Comparison of ENCODE assay signal across 8 cellular contexts in genomic region chr4:16264798-16265197, GRCh38. TPM values are rescaled to one million over a fixed set of nuclear protein-coding genes. Genes with fewer than 3 reads are reported as not detected.
DNase-seq lines count a peak whose midpoint lies in the region; ATAC-seq and TF ChIP-seq lines count a peak whose summit lies in the region.

No MANE protein-coding gene starts in this region.

- no peak overlapping the region for H3K27ac Mint-ChIP-seq in osteocyte (ENCODE audit: unreplicated experiment)

- H4K20me1 ChIP-seq in fibroblast of lung (ENCODE audit: control insufficient read depth, extremely low read depth, insufficient read depth, low read length) = no peaks in the 10 kb centered on the region

- H3K27me3 ChIP-seq in fibroblast of lung (ENCODE audit: control insufficient read depth, insufficient read depth, low read length) = no peaks in the 10 kb centered on the region

- in situ Hi-C loops in SK-MEL-5 (cut with HindIII; ENCODE audit: low pct_unique_long_range_greater_than_20kb, low sequenced_read_pairs) = no loop called here

- peaks cover 4% of the 10 kb centered on the region for H3K4me1 ChIP-seq in fibroblast of lung (ENCODE audit: control insufficient read depth, extremely low read depth, insufficient read depth, low read length)

- ATAC-seq in GM18508 (IDR thresholded peaks at IDR 0.05; ENCODE audit: insufficient read depth, unreplicated experiment) = peak; percentile 69
- no peak for ATAC-seq in HG02571 (IDR thresholded peaks at IDR 0.05; ENCODE audit: unreplicated experiment)

- peak; percentile 43 to 54 for TF ChIP-seq CTCF in fibroblast of lung (conservative IDR thresholded peaks at IDR 0.05 in 1 of 2, IDR thresholded peaks at IDR 0.05 in 1 of 2; ENCODE audit: low read depth in 1 of 2, low read length in 2 of 2)
- peak; percentile 67 for TF ChIP-seq CTCF in osteocyte (IDR thresholded peaks at IDR 0.05)

- no peak overlapping the region for H2AFZ ChIP-seq in fibroblast of lung (ENCODE audit: low read length)

- peaks cover 3% of the 10 kb centered on the region for H3K36me3 Mint-ChIP-seq in osteocyte (ENCODE audit: unreplicated experiment)

- H3K9ac ChIP-seq in fibroblast of lung (ENCODE audit: insufficient read depth, low read length) = no peak overlapping the region

- H3K27me3 Mint-ChIP-seq in osteocyte (ENCODE audit: unreplicated experiment) = no peaks in the 10 kb centered on the region

- no peak overlapping the region for H3K4me3 Mint-ChIP-seq in osteocyte (ENCODE audit: unreplicated experiment)

- DNase-seq in Ammon's horn (ENCODE audit: low spot score) = peak; percentile 74
- peak; percentile 60 for DNase-seq in SK-MEL-5 (ENCODE audit: low read depth, low spot score)
- peak; percentile 39 to 70 for DNase-seq in fibroblast of lung (ENCODE audit: low read depth in 2 of 2)
- no peak for DNase-seq in osteocyte (ENCODE audit: extremely low spot score, unreplicated experiment)
- DNase-seq in activated naive CD4-positive, alpha-beta T cell treated with Interleukin-2 at 50 U/mL for 16 hours = no peak

- H3K4me2 ChIP-seq in fibroblast of lung (ENCODE audit: extremely low read depth, insufficient read depth, low read length) = no peak overlapping the region

- H3K79me2 ChIP-seq in fibroblast of lung (ENCODE audit: control insufficient read depth, insufficient read depth, low read length) = no peaks in the 10 kb centered on the region

- no peak overlapping the region for H3K27ac ChIP-seq in fibroblast of lung (ENCODE audit: insufficient read depth, low read length)

- TF ChIP-seq RAD21 in Ishikawa (IDR thresholded peaks at IDR 0.05; ENCODE audit: low read depth) = peak; percentile 68

- no peak overlapping the region for H3K4me3 ChIP-seq in fibroblast of lung (replicated peaks in 1 of 4; ENCODE audit: control extremely low read depth in 1 of 4, insufficient read depth in 1 of 4, low read depth in 3 of 4, low read length in 4 of 4)

- H3K4me1 Mint-ChIP-seq in osteocyte (ENCODE audit: unreplicated experiment) = peaks cover 10% of the 10 kb centered on the region

- no peak for TF ChIP-seq EP300 in Ishikawa (IDR thresholded peaks at IDR 0.05; ENCODE audit: borderline replicate concordance)

- H3K9me3 ChIP-seq in fibroblast of lung (ENCODE audit: control insufficient read depth, insufficient read depth, low read depth, low read length) = no peaks in the 10 kb centered on the region

- no peaks in the 10 kb centered on the region for H3K36me3 ChIP-seq in fibroblast of lung (ENCODE audit: control insufficient read depth, insufficient read depth, low read length)

- no peaks in the 10 kb centered on the region for H3K9me3 Mint-ChIP-seq in osteocyte (ENCODE audit: unreplicated experiment)

TF ChIP-seq in Ishikawa, 13 proteins besides CTCF, POLR2A, EP300 and RAD21:
- TF ChIP-seq CREB1 (IDR thresholded peaks at IDR 0.05; ENCODE audit: low read depth) (no peak), TCF12 (IDR thresholded peaks at IDR 0.05; ENCODE audit: low read depth) (no peak), FOXM1 (IDR thresholded peaks at IDR 0.05; ENCODE audit: borderline replicate concordance, low read depth) (no peak), TEAD4 (IDR thresholded peaks at IDR 0.05) (no peak), EGR1 (IDR thresholded peaks at IDR 0.05) (no peak), YY1 (IDR thresholded peaks at IDR 0.05; ENCODE audit: low read depth) (no peak), CEBPB (IDR thresholded peaks at IDR 0.05) (no peak), TAF1 (IDR thresholded peaks at IDR 0.05; ENCODE audit: low read depth) (no peak), NFIC (IDR thresholded peaks at IDR 0.05) (no peak), ZBTB7A (IDR thresholded peaks at IDR 0.05; ENCODE audit: low read depth) (no peak)
- TF ChIP-seq, protein P1, sequence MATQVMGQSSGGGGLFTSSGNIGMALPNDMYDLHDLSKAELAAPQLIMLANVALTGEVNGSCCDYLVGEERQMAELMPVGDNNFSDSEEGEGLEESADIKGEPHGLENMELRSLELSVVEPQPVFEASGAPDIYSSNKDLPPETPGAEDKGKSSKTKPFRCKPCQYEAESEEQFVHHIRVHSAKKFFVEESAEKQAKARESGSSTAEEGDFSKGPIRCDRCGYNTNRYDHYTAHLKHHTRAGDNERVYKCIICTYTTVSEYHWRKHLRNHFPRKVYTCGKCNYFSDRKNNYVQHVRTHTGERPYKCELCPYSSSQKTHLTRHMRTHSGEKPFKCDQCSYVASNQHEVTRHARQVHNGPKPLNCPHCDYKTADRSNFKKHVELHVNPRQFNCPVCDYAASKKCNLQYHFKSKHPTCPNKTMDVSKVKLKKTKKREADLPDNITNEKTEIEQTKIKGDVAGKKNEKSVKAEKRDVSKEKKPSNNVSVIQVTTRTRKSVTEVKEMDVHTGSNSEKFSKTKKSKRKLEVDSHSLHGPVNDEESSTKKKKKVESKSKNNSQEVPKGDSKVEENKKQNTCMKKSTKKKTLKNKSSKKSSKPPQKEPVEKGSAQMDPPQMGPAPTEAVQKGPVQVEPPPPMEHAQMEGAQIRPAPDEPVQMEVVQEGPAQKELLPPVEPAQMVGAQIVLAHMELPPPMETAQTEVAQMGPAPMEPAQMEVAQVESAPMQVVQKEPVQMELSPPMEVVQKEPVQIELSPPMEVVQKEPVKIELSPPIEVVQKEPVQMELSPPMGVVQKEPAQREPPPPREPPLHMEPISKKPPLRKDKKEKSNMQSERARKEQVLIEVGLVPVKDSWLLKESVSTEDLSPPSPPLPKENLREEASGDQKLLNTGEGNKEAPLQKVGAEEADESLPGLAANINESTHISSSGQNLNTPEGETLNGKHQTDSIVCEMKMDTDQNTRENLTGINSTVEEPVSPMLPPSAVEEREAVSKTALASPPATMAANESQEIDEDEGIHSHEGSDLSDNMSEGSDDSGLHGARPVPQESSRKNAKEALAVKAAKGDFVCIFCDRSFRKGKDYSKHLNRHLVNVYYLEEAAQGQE (IDR thresholded peaks at IDR 0.05; ENCODE audit: low read depth) = no peak
- TF ChIP-seq, protein P2, sequence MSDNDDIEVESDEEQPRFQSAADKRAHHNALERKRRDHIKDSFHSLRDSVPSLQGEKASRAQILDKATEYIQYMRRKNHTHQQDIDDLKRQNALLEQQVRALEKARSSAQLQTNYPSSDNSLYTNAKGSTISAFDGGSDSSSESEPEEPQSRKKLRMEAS (IDR thresholded peaks at IDR 0.05) = no peak
- TF ChIP-seq, protein P3, sequence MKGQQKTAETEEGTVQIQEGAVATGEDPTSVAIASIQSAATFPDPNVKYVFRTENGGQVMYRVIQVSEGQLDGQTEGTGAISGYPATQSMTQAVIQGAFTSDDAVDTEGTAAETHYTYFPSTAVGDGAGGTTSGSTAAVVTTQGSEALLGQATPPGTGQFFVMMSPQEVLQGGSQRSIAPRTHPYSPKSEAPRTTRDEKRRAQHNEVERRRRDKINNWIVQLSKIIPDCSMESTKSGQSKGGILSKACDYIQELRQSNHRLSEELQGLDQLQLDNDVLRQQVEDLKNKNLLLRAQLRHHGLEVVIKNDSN (IDR thresholded peaks at IDR 0.05) = no peak

RNA-seq across cellular contexts. Expression of gene TAPT1, which starts 38.5 kb away (rescaled TPM):
- total RNA-seq in SK-MEL-5 (2014; rRNA removed; shearing (Covaris generic)) = 11.3 and 12.5 TPM in 2 replicates
- polyA plus RNA-seq in SK-MEL-5 (2015; cell fraction: cytosol; rRNA removed) = 8.2 and 10.6 TPM in 2 replicates
- polyA plus RNA-seq in SK-MEL-5 (2015; cell fraction: nucleus; rRNA removed) = 28.3 and 31.9 TPM in 2 replicates
- 15.9 and 20.6 TPM in 2 replicates for total RNA-seq in fibroblast of lung
- 9.9 and 18.7 TPM in 2 replicates for polyA plus RNA-seq in fibroblast of lung
- polyA plus RNA-seq in fibroblast of lung (2012) = 6.2 and 9.2 TPM in 2 replicates
- polyA minus RNA-seq in fibroblast of lung (ENCODE audit: low replicate concordance) = 4.8 and 6.8 TPM in 2 replicates
- 31.7 and 32.3 TPM in 2 replicates for total RNA-seq in osteocyte

Comparison
In these comparisons a context has a peak if more than half of its experiments do, and no peak if none do; other contexts are left out.
1. DNase-seq: peak in Ammon's horn (single experiment), SK-MEL-5 (single experiment) and fibroblast of lung (2 of 2); none in osteocyte (single experiment) and activated naive CD4-positive, alpha-beta T cell treated with Interleukin-2 at 50 U/mL for 16 hours (single experiment).